Comparison of ENCODE assay signal across 8 cellular contexts in the genomic region with DNA sequence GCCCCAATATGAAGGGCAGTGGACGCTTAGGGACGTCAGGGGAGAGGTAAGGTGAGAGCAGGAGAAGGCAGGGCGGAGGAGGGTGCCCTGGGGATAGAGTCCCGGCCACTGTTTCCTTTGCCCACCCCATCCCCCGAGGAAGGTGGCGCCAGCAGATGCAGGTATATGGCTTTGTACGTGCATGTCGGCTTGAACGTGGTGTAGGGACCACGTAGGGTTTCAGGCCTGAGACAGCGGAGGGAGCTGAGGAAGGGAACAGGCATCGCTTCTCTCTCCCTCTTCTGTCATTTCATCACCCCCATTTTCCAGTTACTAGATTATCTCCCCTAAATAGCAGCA.
DNase-seq lines count a peak whose midpoint lies in the region; ATAC-seq and TF ChIP-seq lines count a peak whose summit lies in the region.

No MANE protein-coding gene starts in this region.

- no peaks in the 10 kb centered on the region for H3K27me3 ChIP-seq in CD8-positive, alpha-beta memory T cell (ENCODE audit: insufficient read depth, low read length, poor library complexity, severe bottlenecking)
- H3K27me3 ChIP-seq in HUES64 (ENCODE audit: insufficient read depth, low read length) (peaks cover 3% of the 10 kb centered on the region; the same call in 1 of the 2 replicates), dorsolateral prefrontal cortex (peaks cover 0 to 74% (median 15%) of the 10 kb centered on the region in 45 donors), ovary (no peaks in the 10 kb centered on the region)

- H3K27ac Mint-ChIP-seq in CD8-positive, alpha-beta memory T cell = peak overlapping the region; percentile 79 to 97 (median 92)

- peaks cover 0 to 3% (median 0%) of the 10 kb centered on the region in 5 donors for H3K9me3 Mint-ChIP-seq in CD8-positive, alpha-beta memory T cell

- no peak for TF ChIP-seq EP300 in ovary (IDR thresholded peaks at IDR 0.05)

- peak overlapping the region; percentile 16 for H3K27ac ChIP-seq in CD8-positive, alpha-beta memory T cell (ENCODE audit: low read depth, low read length)
- H3K27ac ChIP-seq in HUES64 (ENCODE audit: low read depth, low read length) (no peak overlapping the region), dorsolateral prefrontal cortex (peak overlapping the region in 57 of 59 donors; percentile 9 to 88 (median 77)), ovary (peak overlapping the region; percentile 21 to 77)

- POLR2A ChIA-PET in CD8-positive, alpha-beta memory T cell (lab: Charles Lee) = no interaction called here

- peaks cover 0 to 1% (median 0%) of the 10 kb centered on the region in 3 donors for H3K36me3 Mint-ChIP-seq in CD8-positive, alpha-beta memory T cell

- intact Hi-C loops in dorsolateral prefrontal cortex (cut with DNase I) = loop anchor here in 1 of 2 donors (10.0 kb wide), 1 partner anchor 211 kb away; the partner anchor contains the start of gene RS1
- intact Hi-C loops in ovary (cut with DNase I) = no loop called here

- H3K36me3 ChIP-seq in CD8-positive, alpha-beta memory T cell (ENCODE audit: insufficient read depth, low read length) = no peaks in the 10 kb centered on the region
- H3K36me3 ChIP-seq in HUES64 (ENCODE audit: insufficient read depth, low read length) (no peaks in the 10 kb centered on the region), ovary (no peaks in the 10 kb centered on the region)

- H3K4me1 ChIP-seq in CD8-positive, alpha-beta memory T cell (ENCODE audit: insufficient read depth, low read length) = peaks cover 15% of the 10 kb centered on the region
- H3K4me1 ChIP-seq in HUES64 (ENCODE audit: insufficient read depth, low read length) (no peaks in the 10 kb centered on the region), ovary (ENCODE audit: insufficient read depth) (peaks cover 5% of the 10 kb centered on the region)

- peak overlapping the region; percentile 86 to 95 (median 90) for H3K4me3 Mint-ChIP-seq in CD8-positive, alpha-beta memory T cell

- TF ChIP-seq POLR2A in ovary (IDR thresholded peaks at IDR 0.05) = no peak

- H3K9me3 ChIP-seq in CD8-positive, alpha-beta memory T cell (ENCODE audit: low read length) = no peaks in the 10 kb centered on the region
- no peaks in the 10 kb centered on the region for H3K9me3 ChIP-seq in HUES64 (ENCODE audit: insufficient read depth, low read depth, low read length)
- H3K9me3 ChIP-seq in ovary = no peaks in the 10 kb centered on the region

- WGBS in HUES64 = 55% methylated on average over 12 of the region's 12 CpGs
- WGBS in ovary, 3 donors = 23 to 38% (median 31%) methylated on average over 12 of the region's 12 CpGs

- DNase-seq in CD8-positive, alpha-beta memory T cell = peak in 2 of 5 donors; percentile 0 to 47
- DNase-seq in dorsolateral prefrontal cortex (peak in 1 of 10 donors; percentile 40), ovary (no peak), NCI-H1105 (lab: John Stamatoyannopoulos, UW) (no peak), NCI-H1105 treated with DMSO at 0.1 percent for 48 hours (lab: John Stamatoyannopoulos, UW) (no peak), NCI-H1436 treated with DMSO at 0.1 percent for 48 hours (lab: John Stamatoyannopoulos, UW) (no peak)

- H3K9ac ChIP-seq in HUES64 (ENCODE audit: low read depth, low read length) = no peak overlapping the region

- H3K4me3 ChIP-seq in CD8-positive, alpha-beta memory T cell (ENCODE audit: low read length) = peak overlapping the region; percentile 64
- peak overlapping the region; percentile 55 for H3K4me3 ChIP-seq in HUES64 (ENCODE audit: low read length)
- H3K4me3 ChIP-seq in dorsolateral prefrontal cortex = peak overlapping the region in 56 of 59 donors; percentile 8 to 58 (median 40)
- peak overlapping the region; percentile 34 for H3K4me3 ChIP-seq in ovary

- CTCF ChIA-PET in CD8-positive, alpha-beta memory T cell (lab: Charles Lee) = interaction anchor here (0.7 to 1.6 kb wide), 2 partner anchors 9 to 503 kb away, joined by 3 to 4 read pairs; no protein-coding TSS in a partner anchor

- peak; percentile 35 for ATAC-seq in GM21390 (IDR thresholded peaks at IDR 0.05; ENCODE audit: unreplicated experiment)

- H3K4me1 Mint-ChIP-seq in CD8-positive, alpha-beta memory T cell = peaks cover 18 to 26% (median 20%) of the 10 kb centered on the region in 3 donors

- peaks cover 0 to 5% of the 10 kb centered on the region in 2 donors for H3K27me3 Mint-ChIP-seq in CD8-positive, alpha-beta memory T cell

- TF ChIP-seq CTCF in dorsolateral prefrontal cortex (IDR thresholded peaks at IDR 0.05 in 54 of 56, conservative IDR thresholded peaks at IDR 0.05 in 2 of 56; ENCODE audit: low read depth in 1 of 56, partially characterized antibody in 56 of 56) (no peak), ovary (IDR thresholded peaks at IDR 0.05) (no peak)
